In the genomic region with DNA sequence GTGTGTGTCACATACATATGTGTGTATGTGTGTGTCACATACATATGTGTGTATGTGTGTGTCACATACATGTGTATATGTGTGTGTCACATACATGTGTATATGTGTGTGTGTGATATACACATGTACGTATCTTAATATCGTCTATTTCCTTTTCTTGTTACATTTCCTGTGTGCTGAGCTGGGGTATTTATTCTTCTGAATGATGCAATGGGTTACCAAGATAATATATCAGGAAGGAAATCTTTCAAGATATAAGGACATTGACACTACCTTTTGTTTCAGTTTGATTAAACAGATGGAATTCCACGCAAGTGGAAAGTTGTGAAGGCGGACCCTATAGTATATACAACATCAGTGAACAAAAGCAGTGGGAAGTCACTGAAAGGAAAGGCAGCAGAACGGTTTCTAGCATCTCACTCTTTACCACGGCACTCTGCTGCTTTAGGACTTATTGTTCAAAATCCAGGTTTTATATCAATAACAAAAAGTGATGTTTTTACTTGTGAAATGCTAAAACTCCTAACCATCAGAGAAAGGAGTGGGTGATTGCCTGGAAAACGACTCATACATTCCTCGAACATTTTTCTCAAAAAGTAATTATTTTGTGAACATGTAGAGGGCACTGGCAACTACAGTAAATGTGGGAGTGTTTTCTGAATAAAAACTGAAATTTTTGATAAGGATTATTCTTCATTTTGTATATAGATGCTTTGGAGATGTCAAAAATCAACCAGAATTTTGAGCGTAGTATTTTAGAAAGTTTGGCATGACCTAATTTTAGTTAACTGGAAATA, we compare ENCODE assay signal across 13 cellular contexts. TPM values are rescaled to one million over a fixed set of nuclear protein-coding genes. Genes with fewer than 3 reads are reported as not detected.
DNase-seq lines count a peak whose midpoint lies in the region; ATAC-seq and TF ChIP-seq lines count a peak whose summit lies in the region.
"Had no signal": no experiment of that assay in that cellular context is flagged by ENCODE, and none has a peak within 500 bp of the region (broad histone marks: within the 10 kb centered on the region; RNA-seq: fewer than 3 reads in every experiment).

No MANE protein-coding gene starts in this region.

- intact Hi-C loops in HCT116 (cut with micrococcal nuclease): no loop called here

- peak overlapping the region in 4 of 7 donors; percentile 49 to 61 (median 58) for H3K4me3 Mint-ChIP-seq in CD8-positive, alpha-beta memory T cell
- H3K4me3 Mint-ChIP-seq in mesothelial cell of epicardium: no peak overlapping the region

- H3K9me2 ChIP-seq in HCT116 (ENCODE audit: insufficient read depth): no peaks in the 10 kb centered on the region

- H3K27me3 Mint-ChIP-seq in CD8-positive, alpha-beta memory T cell: peaks cover 14% of the 10 kb centered on the region in 2 donors
- H3K27me3 Mint-ChIP-seq in mesothelial cell of epicardium (ENCODE audit: low read depth): no peaks in the 10 kb centered on the region

- no peaks in the 10 kb centered on the region for H3K79me2 ChIP-seq in HCT116 (ENCODE audit: insufficient read depth, low read length)

- ATAC-seq in HCT116: no peak
- ATAC-seq in activated naive CD4-positive, alpha-beta T cell treated with anti-CD3 and anti-CD28 coated beads, Interleukin-2, amount 50 U/mL, for 72 hours: peak; percentile 13 to 60

- no peak overlapping the region for H3K9ac ChIP-seq in HCT116 (ENCODE audit: low read length)

- H4K20me1 ChIP-seq in HCT116 (ENCODE audit: insufficient read depth): no peaks in the 10 kb centered on the region

- peaks cover 19% of the 10 kb centered on the region for H3K4me1 ChIP-seq in CD8-positive, alpha-beta memory T cell (ENCODE audit: insufficient read depth, low read length)
- peaks cover 12 to 51% of the 10 kb centered on the region in 2 experiments for H3K4me1 ChIP-seq in HCT116 (ENCODE audit: control insufficient read depth in 1 of 2, insufficient read depth in 2 of 2, low read length in 2 of 2)

- POLR2A ChIA-PET in CD8-positive, alpha-beta memory T cell (lab: Charles Lee): no interaction called here
- POLR2A ChIA-PET in HCT116 (lab: Charles Lee): no interaction called here

- BruUV-seq in HCT116 (replicated peaks; lab: Mats Ljungman, UMichigan): no TSS peak

- no peak for DNase-seq in CD8-positive, alpha-beta memory T cell
- DNase-seq in HCT116 (ENCODE audit: low read depth, low spot score) (no peak), mesothelial cell of epicardium (ENCODE audit: low spot score in 2 of 2, unreplicated experiment in 2 of 2) (no peak), amygdala (lab: John Stamatoyannopoulos, UW) (no peak), GF-D8 (lab: John Stamatoyannopoulos, UW) (no peak), NCI-H82 treated with DMSO at 0.1 percent for 48 hours (lab: John Stamatoyannopoulos, UW; ENCODE audit: unreplicated experiment) (no peak), NCI-H187 treated with DMSO at 0.1 percent for 48 hours (lab: John Stamatoyannopoulos, UW) (no peak)
- no peak for DNase-seq in activated naive CD4-positive, alpha-beta T cell treated with anti-CD3 and anti-CD28 coated beads, Interleukin-2, amount 50 U/mL, for 72 hours (ENCODE audit: low spot score in 2 of 2)
- DNase-seq: effector CD8-positive, alpha-beta T cell; islet precursor cell; MM.1S; NCI-H446 treated with DMSO at 0.1 percent for 48 hours; testis had no signal

- peak overlapping the region; percentile 18; the same call in 1 of the 2 replicates for H3K4me2 ChIP-seq in HCT116 (ENCODE audit: low read length)

- H2AFZ ChIP-seq in HCT116 (ENCODE audit: low read depth, low read length, poor library complexity, severe bottlenecking): no peak overlapping the region

- no peaks in the 10 kb centered on the region for H3K27me3 ChIP-seq in CD8-positive, alpha-beta memory T cell (ENCODE audit: insufficient read depth, low read length, poor library complexity, severe bottlenecking)
- H3K27me3 ChIP-seq in HCT116 (ENCODE audit: insufficient read depth, low read length): no peaks in the 10 kb centered on the region
- H3K27me3 ChIP-seq: testis had no signal

- TF ChIP-seq RAD21 in HCT116 (IDR thresholded peaks at IDR 0.05; ENCODE audit: low read depth): no peak

- no peak overlapping the region for H3K27ac ChIP-seq in CD8-positive, alpha-beta memory T cell (ENCODE audit: low read depth, low read length)
- H3K27ac ChIP-seq in HCT116 (ENCODE audit: low read depth, low read length): no peak overlapping the region
- H3K27ac ChIP-seq: testis had no signal

- H3K27ac Mint-ChIP-seq in CD8-positive, alpha-beta memory T cell: peak overlapping the region in 1 of 8 donors; percentile 70
- H3K27ac Mint-ChIP-seq in activated naive CD4-positive, alpha-beta T cell treated with anti-CD3 and anti-CD28 coated beads, Interleukin-2, amount 50 U/mL, for 72 hours: peak overlapping the region; percentile 97 to 98
- H3K27ac Mint-ChIP-seq in mesothelial cell of epicardium: peak overlapping the region; percentile 48

- H3K9me3 Mint-ChIP-seq in CD8-positive, alpha-beta memory T cell: no peaks in the 10 kb centered on the region
- peaks cover 5 to 13% of the 10 kb centered on the region in 2 donors for H3K9me3 Mint-ChIP-seq in activated naive CD4-positive, alpha-beta T cell treated with anti-CD3 and anti-CD28 coated beads, Interleukin-2, amount 50 U/mL, for 72 hours
- H3K9me3 Mint-ChIP-seq in mesothelial cell of epicardium: no peaks in the 10 kb centered on the region

- no peaks in the 10 kb centered on the region for H3K9me3 ChIP-seq in CD8-positive, alpha-beta memory T cell (ENCODE audit: low read length)
- H3K9me3 ChIP-seq in HCT116 (ENCODE audit: control insufficient read depth in 1 of 2, insufficient read depth in 1 of 2, low read depth in 1 of 2, low read length in 2 of 2): no peaks in the 10 kb centered on the region
- H3K9me3 ChIP-seq: testis had no signal

- no peak overlapping the region for H3K4me3 ChIP-seq in CD8-positive, alpha-beta memory T cell (ENCODE audit: low read length)
- no peak overlapping the region for H3K4me3 ChIP-seq in HCT116 (replicated peaks in 1 of 2; ENCODE audit: low read depth in 1 of 2, low read length in 2 of 2)
- H3K4me3 ChIP-seq: testis had no signal

- TF ChIP-seq CTCF in HCT116 (IDR thresholded peaks at IDR 0.05 in 2 of 3, conservative IDR thresholded peaks at IDR 0.05 in 1 of 3; ENCODE audit: borderline replicate concordance in 1 of 3, insufficient read depth in 1 of 3, low read depth in 2 of 3, low read length in 2 of 3) (no peak), mesothelial cell of epicardium (IDR thresholded peaks at IDR 0.05; ENCODE audit: unreplicated experiment) (no peak)

- TF ChIP-seq POLR2A in HCT116 (IDR thresholded peaks at IDR 0.05; ENCODE audit: borderline replicate concordance, extremely low read depth, insufficient read depth, insufficient read length): no peak

- RAD21 ChIA-PET in HCT116 (lab: Charles Lee; ENCODE audit: low non-redundant PET in 1 of 2, low total read pairs in 2 of 2, uncharacterized antibody in 2 of 2, unreplicated experiment in 2 of 2): no interaction called here

- peaks cover 7 to 23% (median 21%) of the 10 kb centered on the region in 3 donors for H3K4me1 Mint-ChIP-seq in CD8-positive, alpha-beta memory T cell
- H3K4me1 Mint-ChIP-seq in mesothelial cell of epicardium: peaks cover 54% of the 10 kb centered on the region

- CTCF ChIA-PET in CD8-positive, alpha-beta memory T cell (lab: Charles Lee): no interaction called here
- CTCF ChIA-PET in HCT116 (lab: Charles Lee): no interaction called here

- no peaks in the 10 kb centered on the region for H3K36me3 Mint-ChIP-seq in CD8-positive, alpha-beta memory T cell
- H3K36me3 Mint-ChIP-seq in activated naive CD4-positive, alpha-beta T cell treated with anti-CD3 and anti-CD28 coated beads, Interleukin-2, amount 50 U/mL, for 72 hours: peaks cover 2 to 20% of the 10 kb centered on the region in 2 donors
- H3K36me3 Mint-ChIP-seq in mesothelial cell of epicardium: no peaks in the 10 kb centered on the region

- H3K36me3 ChIP-seq in CD8-positive, alpha-beta memory T cell (ENCODE audit: insufficient read depth, low read length): no peaks in the 10 kb centered on the region
- H3K36me3 ChIP-seq in HCT116 (ENCODE audit: control insufficient read depth in 1 of 2, insufficient read depth in 2 of 2, low read length in 2 of 2): no peaks in the 10 kb centered on the region

TF ChIP-seq in HCT116, 20 proteins besides CTCF, POLR2A, EP300 and RAD21 (continues in another document):
- TF ChIP-seq, protein P1, sequence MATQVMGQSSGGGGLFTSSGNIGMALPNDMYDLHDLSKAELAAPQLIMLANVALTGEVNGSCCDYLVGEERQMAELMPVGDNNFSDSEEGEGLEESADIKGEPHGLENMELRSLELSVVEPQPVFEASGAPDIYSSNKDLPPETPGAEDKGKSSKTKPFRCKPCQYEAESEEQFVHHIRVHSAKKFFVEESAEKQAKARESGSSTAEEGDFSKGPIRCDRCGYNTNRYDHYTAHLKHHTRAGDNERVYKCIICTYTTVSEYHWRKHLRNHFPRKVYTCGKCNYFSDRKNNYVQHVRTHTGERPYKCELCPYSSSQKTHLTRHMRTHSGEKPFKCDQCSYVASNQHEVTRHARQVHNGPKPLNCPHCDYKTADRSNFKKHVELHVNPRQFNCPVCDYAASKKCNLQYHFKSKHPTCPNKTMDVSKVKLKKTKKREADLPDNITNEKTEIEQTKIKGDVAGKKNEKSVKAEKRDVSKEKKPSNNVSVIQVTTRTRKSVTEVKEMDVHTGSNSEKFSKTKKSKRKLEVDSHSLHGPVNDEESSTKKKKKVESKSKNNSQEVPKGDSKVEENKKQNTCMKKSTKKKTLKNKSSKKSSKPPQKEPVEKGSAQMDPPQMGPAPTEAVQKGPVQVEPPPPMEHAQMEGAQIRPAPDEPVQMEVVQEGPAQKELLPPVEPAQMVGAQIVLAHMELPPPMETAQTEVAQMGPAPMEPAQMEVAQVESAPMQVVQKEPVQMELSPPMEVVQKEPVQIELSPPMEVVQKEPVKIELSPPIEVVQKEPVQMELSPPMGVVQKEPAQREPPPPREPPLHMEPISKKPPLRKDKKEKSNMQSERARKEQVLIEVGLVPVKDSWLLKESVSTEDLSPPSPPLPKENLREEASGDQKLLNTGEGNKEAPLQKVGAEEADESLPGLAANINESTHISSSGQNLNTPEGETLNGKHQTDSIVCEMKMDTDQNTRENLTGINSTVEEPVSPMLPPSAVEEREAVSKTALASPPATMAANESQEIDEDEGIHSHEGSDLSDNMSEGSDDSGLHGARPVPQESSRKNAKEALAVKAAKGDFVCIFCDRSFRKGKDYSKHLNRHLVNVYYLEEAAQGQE (IDR thresholded peaks at IDR 0.05; ENCODE audit: low read depth): no peak
- TF ChIP-seq CBX3 (IDR thresholded peaks at IDR 0.05; ENCODE audit: low read depth) (no peak), ZNF274 (IDR thresholded peaks at IDR 0.05; ENCODE audit: low read depth, low read length) (no peak), EZH2phosphoT487 (IDR thresholded peaks at IDR 0.05; ENCODE audit: borderline replicate concordance) (no peak), CEBPB (IDR thresholded peaks at IDR 0.05; ENCODE audit: low read depth) (no peak), YY1 (IDR thresholded peaks at IDR 0.05; ENCODE audit: extremely low read depth, insufficient replicate concordance, low read depth, low read length) (no peak)

RNA-seq across cellular contexts. Expression of a gene that starts 43.1 kb away (rescaled TPM):
- total RNA-seq in CD8-positive, alpha-beta memory T cell: 1 to 10 TPM; 3.1 to 3.5 TPM
- not detected for polyA plus RNA-seq in CD8-positive, alpha-beta memory T cell
- 0.12 TPM for total RNA-seq in HCT116 (2021; ENCODE audit: unreplicated experiment)
- polyA plus RNA-seq in HCT116 (2012): not detected in 2 replicates
- 10 to 100 TPM; 16.6 to 40.1 TPM for total RNA-seq in activated naive CD4-positive, alpha-beta T cell treated with anti-CD3 and anti-CD28 coated beads, Interleukin-2, amount 50 U/mL, for 72 hours
- not detected in 3 replicates for total RNA-seq in mesothelial cell of epicardium
- total RNA-seq: testis had no signal
